Comparison of ENCODE assay signal across 19 cellular contexts in genomic region chr1:16015491-16015890, GRCh38. TPM values are rescaled to one million over a fixed set of nuclear protein-coding genes. Genes with fewer than 3 reads are reported as not detected.
DNase-seq lines count a peak whose midpoint lies in the region; ATAC-seq and TF ChIP-seq lines count a peak whose summit lies in the region.
"Had no signal": no experiment of that assay in that cellular context is flagged by ENCODE, and none has a peak within 500 bp of the region (broad histone marks: within the 10 kb centered on the region; RNA-seq: fewer than 3 reads in every experiment).

No MANE protein-coding gene starts in this region.

- ATAC-seq in Right ventricle myocardium inferior (no peak), aorta (ENCODE audit: low FRiP score) (no peak)
- ATAC-seq: activated CD8-positive, alpha-beta T cell treated with anti-CD3 and anti-CD28 coated beads for 36 hours; activated T-cell treated with anti-CD3 and anti-CD28 coated beads, Interleukin-2, amount 50 U/mL, for 72 hours had no signal

- H3K27ac ChIP-seq in right atrium auricular region, result peak overlapping the region; percentile 93 to 94
- H3K27ac ChIP-seq in rectal smooth muscle tissue (ENCODE audit: low read depth, low read length), result peak overlapping the region; percentile 99
- peak overlapping the region; percentile 65 to 98 for H3K27ac ChIP-seq in aorta (ENCODE audit: low read depth in 1 of 2, low read length in 2 of 2)
- H3K27ac ChIP-seq: neutrophil had no signal

- intact Hi-C loops in Right ventricle myocardium inferior (cut with DNase I), result no loop called here
- intact Hi-C loops in cardiac septum (cut with DNase I), result loop anchor here (5.0 kb wide), 1 partner anchor 132 kb away; no protein-coding TSS in a partner anchor
- intact Hi-C loops in aorta (cut with DNase I), result loop anchor here in 1 of 2 donors (2.0 kb wide), 1 partner anchor 229 kb away; no protein-coding TSS in a partner anchor

- H3K27me3 ChIP-seq in right atrium auricular region (no peaks in the 10 kb centered on the region), rectal smooth muscle tissue (ENCODE audit: control insufficient read depth, insufficient read depth, low read length) (no peaks in the 10 kb centered on the region), aorta (ENCODE audit: control insufficient read depth in 1 of 2, insufficient read depth in 2 of 2, low read length in 1 of 2) (no peaks in the 10 kb centered on the region)

- H3K9ac ChIP-seq in rectal smooth muscle tissue (ENCODE audit: low read length), result no peak overlapping the region

- H3K36me3 ChIP-seq in right atrium auricular region (peaks cover 31% of the 10 kb centered on the region), rectal smooth muscle tissue (ENCODE audit: control insufficient read depth, insufficient read depth, low read length) (no peaks in the 10 kb centered on the region), aorta (ENCODE audit: control insufficient read depth in 1 of 2, insufficient read depth in 2 of 2, low read length in 1 of 2) (no peaks in the 10 kb centered on the region)
- H3K36me3 ChIP-seq: neutrophil had no signal

- DNase-seq in Right ventricle myocardium inferior (ENCODE audit: missing footprints) (peak; percentile 71), cardiac septum (ENCODE audit: low spot score) (no peak), right atrium auricular region (ENCODE audit: low spot score) (no peak), aorta (no peak), amniotic stem cell (lab: John Stamatoyannopoulos, UW) (no peak), Kasumi-1 (lab: John Stamatoyannopoulos, UW) (no peak)
- DNase-seq in activated effector memory CD4-positive, alpha-beta T cell treated with Interleukin-2 at 50 U/mL for 16 hours, result no peak
- DNase-seq: activated CD8-positive, alpha-beta T cell treated with anti-CD3 and anti-CD28 coated beads for 36 hours; activated T-cell treated with anti-CD3 and anti-CD28 coated beads, Interleukin-2, amount 50 U/mL, for 72 hours; DMS79; immature natural killer cell; NCI-H1092; small intestine; SW 1271 had no signal

- no peak for TF ChIP-seq CTCF in right atrium auricular region (IDR thresholded peaks at IDR 0.05)

- H3K9me3 ChIP-seq in right atrium auricular region (no peaks in the 10 kb centered on the region), aorta (ENCODE audit: control insufficient read depth, low read length) (no peaks in the 10 kb centered on the region)
- H3K9me3 ChIP-seq: neutrophil had no signal

- H3K4me3 ChIP-seq in right atrium auricular region (peak overlapping the region; percentile 60 to 68), rectal smooth muscle tissue (ENCODE audit: low read length) (peak overlapping the region; percentile 30), aorta (ENCODE audit: low read length in 2 of 2) (peak overlapping the region; percentile 11 to 68)

- 44 to 57% methylated on average over 24 to 25 of the region's 25 CpGs for WGBS in aorta, 2 donors

- H3K4me1 ChIP-seq in right atrium auricular region (peaks cover 0 to 62% of the 10 kb centered on the region in 2 donors), rectal smooth muscle tissue (ENCODE audit: control insufficient read depth, insufficient read depth, low read length) (peaks cover 50% of the 10 kb centered on the region), aorta (ENCODE audit: control insufficient read depth in 1 of 2, insufficient read depth in 2 of 2, low read length in 2 of 2) (peaks cover 0 to 2% of the 10 kb centered on the region in 2 donors)

RNA-seq across cellular contexts. Expression of gene HSPB7, which starts 2.4 kb away (rescaled TPM):
- total RNA-seq in Right ventricle myocardium inferior, result 4,074 TPM
- 3,889 TPM for total RNA-seq in cardiac septum
- total RNA-seq in right atrium auricular region, result 1,000 to 10,000 TPM; 1,082 to 1,229 TPM
- total RNA-seq in aorta, result 100 to 1,000 TPM; 313 to 802 TPM
- polyA plus RNA-seq in aorta, result 100 to 1,000 TPM; 128 to 338 TPM
- total RNA-seq: activated CD8-positive, alpha-beta T cell treated with anti-CD3 and anti-CD28 coated beads for 36 hours; activated T-cell treated with anti-CD3 and anti-CD28 coated beads, Interleukin-2, amount 50 U/mL, for 72 hours; endothelial cell of umbilical vein; glomerular endothelial cell; lung microvascular endothelial cell had no signal
- polyA plus RNA-seq: endothelial cell of umbilical vein, immature natural killer cell had no signal

RNA-seq across cellular contexts. Expression of gene CLCNKA, which starts 6.3 kb away (rescaled TPM):
- total RNA-seq in Right ventricle myocardium inferior, result 0.19 TPM
- 1.2 TPM for total RNA-seq in cardiac septum
- under 1 TPM in 1 of 2 donors, not detected in 1; 0.20 TPM for total RNA-seq in right atrium auricular region
- 1 to 10 TPM; 1.0 to 1.3 TPM for total RNA-seq in aorta
- 1 to 10 TPM in 1 of 2 donors, not detected in 1; 4.5 TPM for polyA plus RNA-seq in aorta
- total RNA-seq: activated CD8-positive, alpha-beta T cell treated with anti-CD3 and anti-CD28 coated beads for 36 hours; activated T-cell treated with anti-CD3 and anti-CD28 coated beads, Interleukin-2, amount 50 U/mL, for 72 hours; endothelial cell of umbilical vein; glomerular endothelial cell; lung microvascular endothelial cell had no signal
- polyA plus RNA-seq: endothelial cell of umbilical vein, immature natural killer cell had no signal

RNA-seq across cellular contexts. Expression of gene SRARP, which starts 11.5 kb away (rescaled TPM):
- total RNA-seq in Right ventricle myocardium inferior (0.41 TPM), cardiac septum (not detected), right atrium auricular region (under 1 TPM in 1 of 2 donors, not detected in 1; 0.31 TPM), aorta (not detected)
- polyA plus RNA-seq in aorta, result not detected
- total RNA-seq: activated CD8-positive, alpha-beta T cell treated with anti-CD3 and anti-CD28 coated beads for 36 hours; activated T-cell treated with anti-CD3 and anti-CD28 coated beads, Interleukin-2, amount 50 U/mL, for 72 hours; endothelial cell of umbilical vein; glomerular endothelial cell had no signal
- polyA plus RNA-seq: endothelial cell of umbilical vein, immature natural killer cell, small intestine had no signal

RNA-seq across cellular contexts. Expression of gene CLCNKB, which starts 28.1 kb away (rescaled TPM):
- total RNA-seq in Right ventricle myocardium inferior (2.2 TPM), cardiac septum (2.0 TPM), right atrium auricular region (1 to 10 TPM; 3.9 to 4.6 TPM), aorta (under 1 TPM in 1 of 2 donors, not detected in 1; 0.39 TPM)
- under 1 TPM; 0.23 to 0.38 TPM for polyA plus RNA-seq in aorta
- total RNA-seq: activated CD8-positive, alpha-beta T cell treated with anti-CD3 and anti-CD28 coated beads for 36 hours; activated T-cell treated with anti-CD3 and anti-CD28 coated beads, Interleukin-2, amount 50 U/mL, for 72 hours; endothelial cell of umbilical vein; glomerular endothelial cell; lung microvascular endothelial cell had no signal
- polyA plus RNA-seq: immature natural killer cell had no signal

RNA-seq across cellular contexts. Expression of gene ZBTB17, which starts 39.6 kb away (rescaled TPM):
- total RNA-seq in Right ventricle myocardium inferior (23.4 TPM), cardiac septum (24.9 TPM), right atrium auricular region (10 to 100 TPM; 14.8 to 27.5 TPM), aorta (10 to 100 TPM; 42.3 to 55.5 TPM)
- polyA plus RNA-seq in aorta, result 100 to 1,000 TPM in 1 of 2 donors, 10 to 100 TPM in 1; 15.0 to 134 TPM
